Comparison of ENCODE assay signal across 1 cellular context in the genomic region with DNA sequence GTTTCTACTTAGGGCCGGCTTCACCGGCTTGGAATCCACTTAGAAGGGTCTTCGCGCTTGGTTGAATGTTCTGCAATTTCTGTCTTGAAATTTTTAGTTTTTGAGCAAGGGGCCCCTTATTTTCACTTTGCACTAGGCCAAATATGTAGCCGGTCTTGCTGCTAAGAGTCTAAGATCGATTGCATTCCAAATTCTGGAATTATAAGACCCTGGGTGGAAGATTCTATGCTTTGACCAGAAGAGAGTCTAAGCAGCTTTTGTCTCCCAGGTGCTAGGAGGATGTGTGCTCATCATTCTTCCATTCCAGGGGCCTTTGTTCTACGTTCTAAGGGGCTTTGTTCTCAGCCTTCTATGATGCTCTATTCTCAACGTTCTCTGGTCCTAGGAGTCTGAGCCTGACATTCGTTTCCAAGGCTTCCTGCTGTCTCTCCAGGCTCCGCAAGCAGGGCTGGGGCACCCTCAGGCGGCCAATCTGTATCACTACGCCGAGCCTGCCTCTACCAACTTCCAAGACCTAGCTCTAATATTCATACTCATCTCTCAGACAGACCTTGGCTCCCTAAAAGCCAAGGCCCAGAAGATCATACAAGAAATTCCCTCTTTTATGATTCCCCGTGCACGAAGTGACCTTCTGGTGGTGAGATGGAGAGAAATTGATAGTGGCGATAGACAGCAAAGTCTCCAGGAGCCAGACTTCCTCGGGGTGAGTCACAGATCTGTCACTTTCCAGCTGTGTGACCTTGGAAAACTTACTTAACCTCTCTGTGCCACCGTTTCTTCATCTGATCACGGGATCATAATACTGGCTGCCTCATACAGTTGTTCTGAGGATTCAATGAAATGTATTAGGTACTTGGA.
TF ChIP-seq lines count a peak whose summit lies in the region.

No MANE protein-coding gene starts in this region.

TF ChIP-seq in HepG2, 621 proteins besides CTCF, POLR2A, EP300 and RAD21 (continues in another document):
- no peak for TF ChIP-seq ZNF296 (CRISPR knock-in tag; conservative IDR thresholded peaks at IDR 0.05)
- TF ChIP-seq ZNF563 (CRISPR knock-in tag; IDR thresholded peaks at IDR 0.05) = no peak
- peak; percentile 32; the same call in 1 of the 2 replicates for TF ChIP-seq ZNF547 (CRISPR knock-in tag; IDR thresholded peaks at IDR 0.05)
- TF ChIP-seq, protein P1, sequence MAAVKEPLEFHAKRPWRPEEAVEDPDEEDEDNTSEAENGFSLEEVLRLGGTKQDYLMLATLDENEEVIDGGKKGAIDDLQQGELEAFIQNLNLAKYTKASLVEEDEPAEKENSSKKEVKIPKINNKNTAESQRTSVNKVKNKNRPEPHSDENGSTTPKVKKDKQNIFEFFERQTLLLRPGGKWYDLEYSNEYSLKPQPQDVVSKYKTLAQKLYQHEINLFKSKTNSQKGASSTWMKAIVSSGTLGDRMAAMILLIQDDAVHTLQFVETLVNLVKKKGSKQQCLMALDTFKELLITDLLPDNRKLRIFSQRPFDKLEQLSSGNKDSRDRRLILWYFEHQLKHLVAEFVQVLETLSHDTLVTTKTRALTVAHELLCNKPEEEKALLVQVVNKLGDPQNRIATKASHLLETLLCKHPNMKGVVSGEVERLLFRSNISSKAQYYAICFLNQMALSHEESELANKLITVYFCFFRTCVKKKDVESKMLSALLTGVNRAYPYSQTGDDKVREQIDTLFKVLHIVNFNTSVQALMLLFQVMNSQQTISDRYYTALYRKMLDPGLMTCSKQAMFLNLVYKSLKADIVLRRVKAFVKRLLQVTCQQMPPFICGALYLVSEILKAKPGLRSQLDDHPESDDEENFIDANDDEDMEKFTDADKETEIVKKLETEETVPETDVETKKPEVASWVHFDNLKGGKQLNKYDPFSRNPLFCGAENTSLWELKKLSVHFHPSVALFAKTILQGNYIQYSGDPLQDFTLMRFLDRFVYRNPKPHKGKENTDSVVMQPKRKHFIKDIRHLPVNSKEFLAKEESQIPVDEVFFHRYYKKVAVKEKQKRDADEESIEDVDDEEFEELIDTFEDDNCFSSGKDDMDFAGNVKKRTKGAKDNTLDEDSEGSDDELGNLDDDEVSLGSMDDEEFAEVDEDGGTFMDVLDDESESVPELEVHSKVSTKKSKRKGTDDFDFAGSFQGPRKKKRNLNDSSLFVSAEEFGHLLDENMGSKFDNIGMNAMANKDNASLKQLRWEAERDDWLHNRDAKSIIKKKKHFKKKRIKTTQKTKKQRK (IDR thresholded peaks at IDR 0.05; ENCODE audit: low read length) = no peak
- TF ChIP-seq USF2 (IDR thresholded peaks at IDR 0.05; ENCODE audit: low read depth, low read length) = no peak
- TF ChIP-seq USF2 (CRISPR knock-in tag; IDR thresholded peaks at IDR 0.05; ENCODE audit: borderline replicate concordance) = peak; percentile 46; the same call in 1 of the 2 replicates
- TF ChIP-seq ZNF773 (CRISPR knock-in tag; IDR thresholded peaks at IDR 0.05; ENCODE audit: borderline replicate concordance) = no peak
- TF ChIP-seq GATAD2A (CRISPR knock-in tag; IDR thresholded peaks at IDR 0.05) = no peak
- TF ChIP-seq, protein P2, sequence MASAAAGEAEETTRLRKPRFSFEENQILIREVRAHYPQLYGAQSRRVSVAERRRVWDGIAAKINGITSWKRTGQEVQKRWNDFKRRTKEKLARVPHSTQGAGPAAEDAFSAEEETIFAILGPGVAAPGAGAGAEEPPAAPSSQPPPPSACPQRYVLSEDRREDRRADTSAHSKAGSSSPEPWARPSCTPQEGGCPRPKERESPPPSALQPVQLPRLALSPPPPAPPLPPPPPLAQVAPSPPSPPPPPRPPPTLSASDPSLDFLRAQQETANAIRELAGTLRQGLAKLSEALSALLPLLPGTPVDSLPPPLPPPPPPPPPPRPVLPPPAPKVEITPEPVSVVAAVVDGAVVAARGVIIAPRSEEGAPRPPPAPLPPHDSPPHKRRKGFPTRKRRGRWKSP (CRISPR knock-in tag; IDR thresholded peaks at IDR 0.05) = 0 out of 2 replicates have a peak, but pooled peaks have one; percentile 30
- no peak for TF ChIP-seq NONO (IDR thresholded peaks at IDR 0.05)
- TF ChIP-seq NONO (CRISPR knock-in tag; conservative IDR thresholded peaks at IDR 0.05) = no peak
- peak; percentile 33; the same call in 1 of the 2 replicates for TF ChIP-seq MED1 (CRISPR knock-in tag; IDR thresholded peaks at IDR 0.05)
- TF ChIP-seq ZNF256 (CRISPR knock-in tag; conservative IDR thresholded peaks at IDR 0.05) = no peak
- TF ChIP-seq KLF15 (CRISPR knock-in tag; IDR thresholded peaks at IDR 0.05; ENCODE audit: borderline replicate concordance) = no peak
- TF ChIP-seq, protein P3, sequence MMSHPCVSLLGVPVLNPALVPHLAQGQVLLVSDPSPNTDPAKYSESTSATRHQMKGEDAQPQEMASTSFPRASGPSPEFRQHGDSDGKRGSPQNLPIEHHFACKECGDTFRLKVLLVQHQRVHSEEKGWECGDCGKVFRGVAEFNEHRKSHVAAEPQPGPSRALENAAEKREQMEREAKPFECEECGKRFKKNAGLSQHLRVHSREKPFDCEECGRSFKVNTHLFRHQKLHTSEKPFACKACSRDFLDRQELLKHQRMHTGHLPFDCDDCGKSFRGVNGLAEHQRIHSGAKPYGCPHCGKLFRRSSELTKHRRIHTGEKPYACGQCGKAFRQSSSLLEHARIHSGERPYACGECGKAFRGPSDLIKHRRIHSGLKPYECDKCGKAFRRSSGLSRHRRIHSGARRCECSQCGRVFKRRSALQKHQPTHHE (CRISPR knock-in tag; IDR thresholded peaks at IDR 0.05; ENCODE audit: borderline replicate concordance) = no peak
- peak; percentile 90 for TF ChIP-seq SMC3 (IDR thresholded peaks at IDR 0.05; ENCODE audit: low read length)
- no peak for TF ChIP-seq BCL6 (CRISPR knock-in tag; IDR thresholded peaks at IDR 0.05)
- TF ChIP-seq ZNF263 (CRISPR knock-in tag; IDR thresholded peaks at IDR 0.05) = peak; percentile 81
- no peak for TF ChIP-seq MTF1 (CRISPR knock-in tag; IDR thresholded peaks at IDR 0.05)
- TF ChIP-seq ZSCAN9 (CRISPR knock-in tag; IDR thresholded peaks at IDR 0.05; ENCODE audit: borderline replicate concordance) = no peak
- no peak for TF ChIP-seq SSRP1 (CRISPR knock-in tag; IDR thresholded peaks at IDR 0.05)
- TF ChIP-seq FOXC1 (CRISPR knock-in tag; IDR thresholded peaks at IDR 0.05; ENCODE audit: borderline replicate concordance) = no peak
- no peak for TF ChIP-seq CREBL2 (CRISPR knock-in tag; IDR thresholded peaks at IDR 0.05; ENCODE audit: borderline replicate concordance)
- no peak for TF ChIP-seq PAWR (CRISPR knock-in tag; IDR thresholded peaks at IDR 0.05; ENCODE audit: borderline replicate concordance)
- no peak for TF ChIP-seq MAF1 (CRISPR knock-in tag; IDR thresholded peaks at IDR 0.05; ENCODE audit: borderline replicate concordance)
- TF ChIP-seq ZNF816 (CRISPR knock-in tag; IDR thresholded peaks at IDR 0.05; ENCODE audit: borderline replicate concordance) = no peak
- TF ChIP-seq, protein P4, sequence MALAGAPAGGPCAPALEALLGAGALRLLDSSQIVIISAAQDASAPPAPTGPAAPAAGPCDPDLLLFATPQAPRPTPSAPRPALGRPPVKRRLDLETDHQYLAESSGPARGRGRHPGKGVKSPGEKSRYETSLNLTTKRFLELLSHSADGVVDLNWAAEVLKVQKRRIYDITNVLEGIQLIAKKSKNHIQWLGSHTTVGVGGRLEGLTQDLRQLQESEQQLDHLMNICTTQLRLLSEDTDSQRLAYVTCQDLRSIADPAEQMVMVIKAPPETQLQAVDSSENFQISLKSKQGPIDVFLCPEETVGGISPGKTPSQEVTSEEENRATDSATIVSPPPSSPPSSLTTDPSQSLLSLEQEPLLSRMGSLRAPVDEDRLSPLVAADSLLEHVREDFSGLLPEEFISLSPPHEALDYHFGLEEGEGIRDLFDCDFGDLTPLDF (CRISPR knock-in tag; IDR thresholded peaks at IDR 0.05) = no peak
- TF ChIP-seq RFXANK (CRISPR knock-in tag; IDR thresholded peaks at IDR 0.05) = no peak
- 0 out of 2 replicates have a peak, but pooled peaks have one; percentile 30 for TF ChIP-seq SMAD3 (CRISPR knock-in tag; IDR thresholded peaks at IDR 0.05)
- TF ChIP-seq HDAC6 (IDR thresholded peaks at IDR 0.05; ENCODE audit: low read depth, low read length) = no peak
- peak; percentile 27; the same call in 1 of the 2 replicates for TF ChIP-seq THAP11 (CRISPR knock-in tag; IDR thresholded peaks at IDR 0.05)
- TF ChIP-seq, protein P5, sequence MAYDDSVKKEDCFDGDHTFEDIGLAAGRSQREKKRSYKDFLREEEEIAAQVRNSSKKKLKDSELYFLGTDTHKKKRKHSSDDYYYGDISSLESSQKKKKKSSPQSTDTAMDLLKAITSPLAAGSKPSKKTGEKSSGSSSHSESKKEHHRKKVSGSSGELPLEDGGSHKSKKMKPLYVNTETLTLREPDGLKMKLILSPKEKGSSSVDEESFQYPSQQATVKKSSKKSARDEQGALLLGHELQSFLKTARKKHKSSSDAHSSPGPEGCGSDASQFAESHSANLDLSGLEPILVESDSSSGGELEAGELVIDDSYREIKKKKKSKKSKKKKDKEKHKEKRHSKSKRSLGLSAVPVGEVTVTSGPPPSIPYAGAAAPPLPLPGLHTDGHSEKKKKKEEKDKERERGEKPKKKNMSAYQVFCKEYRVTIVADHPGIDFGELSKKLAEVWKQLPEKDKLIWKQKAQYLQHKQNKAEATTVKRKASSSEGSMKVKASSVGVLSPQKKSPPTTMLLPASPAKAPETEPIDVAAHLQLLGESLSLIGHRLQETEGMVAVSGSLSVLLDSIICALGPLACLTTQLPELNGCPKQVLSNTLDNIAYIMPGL (CRISPR knock-in tag; IDR thresholded peaks at IDR 0.05; ENCODE audit: borderline replicate concordance in 1 of 2, low read depth in 1 of 2) = peak in 1 of 2 experiments; percentile 42; a peak in 2 of 4 replicates
- no peak for TF ChIP-seq NFATC3 (CRISPR knock-in tag; IDR thresholded peaks at IDR 0.05)
- no peak for TF ChIP-seq ZNF230 (CRISPR knock-in tag; IDR thresholded peaks at IDR 0.05)
- TF ChIP-seq MATR3 (CRISPR knock-in tag; IDR thresholded peaks at IDR 0.05) = no peak
- TF ChIP-seq, protein P6, sequence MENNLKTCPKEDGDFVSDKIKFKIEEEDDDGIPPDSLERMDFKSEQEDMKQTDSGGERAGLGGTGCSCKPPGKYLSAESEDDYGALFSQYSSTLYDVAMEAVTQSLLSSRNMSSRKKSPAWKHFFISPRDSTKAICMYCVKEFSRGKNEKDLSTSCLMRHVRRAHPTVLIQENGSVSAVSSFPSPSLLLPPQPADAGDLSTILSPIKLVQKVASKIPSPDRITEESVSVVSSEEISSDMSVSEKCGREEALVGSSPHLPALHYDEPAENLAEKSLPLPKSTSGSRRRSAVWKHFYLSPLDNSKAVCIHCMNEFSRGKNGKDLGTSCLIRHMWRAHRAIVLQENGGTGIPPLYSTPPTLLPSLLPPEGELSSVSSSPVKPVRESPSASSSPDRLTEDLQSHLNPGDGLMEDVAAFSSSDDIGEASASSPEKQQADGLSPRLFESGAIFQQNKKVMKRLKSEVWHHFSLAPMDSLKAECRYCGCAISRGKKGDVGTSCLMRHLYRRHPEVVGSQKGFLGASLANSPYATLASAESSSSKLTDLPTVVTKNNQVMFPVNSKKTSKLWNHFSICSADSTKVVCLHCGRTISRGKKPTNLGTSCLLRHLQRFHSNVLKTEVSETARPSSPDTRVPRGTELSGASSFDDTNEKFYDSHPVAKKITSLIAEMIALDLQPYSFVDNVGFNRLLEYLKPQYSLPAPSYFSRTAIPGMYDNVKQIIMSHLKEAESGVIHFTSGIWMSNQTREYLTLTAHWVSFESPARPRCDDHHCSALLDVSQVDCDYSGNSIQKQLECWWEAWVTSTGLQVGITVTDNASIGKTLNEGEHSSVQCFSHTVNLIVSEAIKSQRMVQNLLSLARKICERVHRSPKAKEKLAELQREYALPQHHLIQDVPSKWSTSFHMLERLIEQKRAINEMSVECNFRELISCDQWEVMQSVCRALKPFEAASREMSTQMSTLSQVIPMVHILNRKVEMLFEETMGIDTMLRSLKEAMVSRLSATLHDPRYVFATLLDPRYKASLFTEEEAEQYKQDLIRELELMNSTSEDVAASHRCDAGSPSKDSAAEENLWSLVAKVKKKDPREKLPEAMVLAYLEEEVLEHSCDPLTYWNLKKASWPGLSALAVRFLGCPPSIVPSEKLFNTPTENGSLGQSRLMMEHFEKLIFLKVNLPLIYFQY (CRISPR knock-in tag; IDR thresholded peaks at IDR 0.05; ENCODE audit: borderline replicate concordance) = no peak
- TF ChIP-seq ZNF350 (CRISPR knock-in tag; IDR thresholded peaks at IDR 0.05; ENCODE audit: borderline replicate concordance, low read depth) = 0 out of 2 replicates have a peak, but pooled peaks have one; percentile 44
- no peak for TF ChIP-seq ZNF766 (CRISPR knock-in tag; IDR thresholded peaks at IDR 0.05; ENCODE audit: borderline replicate concordance)
- TF ChIP-seq, protein P7, sequence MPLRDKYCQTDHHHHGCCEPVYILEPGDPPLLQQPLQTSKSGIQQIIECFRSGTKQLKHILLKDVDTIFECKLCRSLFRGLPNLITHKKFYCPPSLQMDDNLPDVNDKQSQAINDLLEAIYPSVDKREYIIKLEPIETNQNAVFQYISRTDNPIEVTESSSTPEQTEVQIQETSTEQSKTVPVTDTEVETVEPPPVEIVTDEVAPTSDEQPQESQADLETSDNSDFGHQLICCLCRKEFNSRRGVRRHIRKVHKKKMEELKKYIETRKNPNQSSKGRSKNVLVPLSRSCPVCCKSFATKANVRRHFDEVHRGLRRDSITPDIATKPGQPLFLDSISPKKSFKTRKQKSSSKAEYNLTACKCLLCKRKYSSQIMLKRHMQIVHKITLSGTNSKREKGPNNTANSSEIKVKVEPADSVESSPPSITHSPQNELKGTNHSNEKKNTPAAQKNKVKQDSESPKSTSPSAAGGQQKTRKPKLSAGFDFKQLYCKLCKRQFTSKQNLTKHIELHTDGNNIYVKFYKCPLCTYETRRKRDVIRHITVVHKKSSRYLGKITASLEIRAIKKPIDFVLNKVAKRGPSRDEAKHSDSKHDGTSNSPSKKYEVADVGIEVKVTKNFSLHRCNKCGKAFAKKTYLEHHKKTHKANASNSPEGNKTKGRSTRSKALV (CRISPR knock-in tag; IDR thresholded peaks at IDR 0.05) = no peak
- no peak for TF ChIP-seq HNRNPLL (IDR thresholded peaks at IDR 0.05; ENCODE audit: low read depth, low read length, poor library complexity, severe bottlenecking)
- no peak for TF ChIP-seq ZNF670 (CRISPR knock-in tag; IDR thresholded peaks at IDR 0.05; ENCODE audit: borderline replicate concordance)
- TF ChIP-seq HOXA7 (CRISPR knock-in tag; IDR thresholded peaks at IDR 0.05) = no peak
- TF ChIP-seq, protein P8, sequence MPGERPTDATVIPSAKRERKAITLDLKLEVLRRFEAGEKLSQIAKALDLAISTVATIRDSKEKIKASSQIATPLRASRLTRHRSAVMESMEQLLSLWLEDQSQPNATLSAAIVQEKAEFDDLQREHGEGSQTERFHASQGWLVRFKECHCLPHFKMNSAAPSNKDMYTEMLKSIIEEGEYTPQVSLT (CRISPR knock-in tag; IDR thresholded peaks at IDR 0.05; ENCODE audit: borderline replicate concordance, low read depth) = no peak
